ENCODE assay signal across 27 cellular contexts in genomic region chr1:2439369-2439768, GRCh38.
"Had no signal": no experiment of that assay in that cellular context is flagged by ENCODE, and none has a peak within 500 bp of the region (broad histone marks: within the 10 kb centered on the region; RNA-seq: fewer than 3 reads in every experiment).

No MANE protein-coding gene starts in this region.

- H3K4me3 ChIP-seq: heart right ventricle, psoas muscle, smooth muscle cell, stomach, tibial artery had no signal

- H3K4me2 ChIP-seq: smooth muscle cell had no signal

- H2AFZ ChIP-seq: parathyroid adenoma had no signal

- FAIRE-seq: astrocyte had no signal

- H3K27ac ChIP-seq: brain microvascular endothelial cell, heart right ventricle, parathyroid adenoma, psoas muscle, stomach, tibial artery had no signal

- H3K9ac ChIP-seq: parathyroid adenoma had no signal

- H3K36me3 ChIP-seq: brain microvascular endothelial cell, heart right ventricle, stomach, tibial artery had no signal

- DNase-seq: activated B cell treated with CpG ODN at 0.5 μM for 24 hours; activated CD4-positive, alpha-beta T cell treated with anti-CD3 and anti-CD28 coated beads, Interleukin-2, amount 50 U/mL, for 1 hour; activated CD8-positive, alpha-beta T cell treated with anti-CD3 and anti-CD28 coated beads for 36 hours; activated gamma-delta T cell treated with Interleukin-2 at 50 U/mL for 16 hours; activated naive CD4-positive, alpha-beta T cell treated with anti-CD3 and anti-CD28 coated beads, Interleukin-2, amount 50 U/mL, for 16 hours; activated T-cell treated with anti-CD3 and anti-CD28 coated beads, Interleukin-2, amount 50 U/mL, for 4 hours; amniotic stem cell; brain microvascular endothelial cell; caudate nucleus; endodermal cell; foreskin fibroblast; heart right ventricle; naive B cell; nephron progenitor cell; nucleus accumbens; psoas muscle; stimulated activated CD4-positive, alpha-beta T cell treated with anti-CD3 and anti-CD28 coated beads, Interleukin-1b, Interleukin-23, amount 100 ng/mL, for 48 hours; stimulated activated CD4-positive, alpha-beta T cell treated with anti-CD3 and anti-CD28 coated beads, Interleukin-4, amount 100 ng/mL, for 4 hours; stimulated activated CD8-positive, alpha-beta memory T cell treated with anti-CD3 and anti-CD28 coated beads, Interleukin-4, amount 100 ng/mL, for 48 hours; stomach; T1000; tibial artery had no signal

- H3K4me1 ChIP-seq: heart right ventricle, parathyroid adenoma had no signal

- H3K9me3 ChIP-seq: heart right ventricle, psoas muscle, stomach, tibial artery had no signal

- H3K79me2 ChIP-seq: parathyroid adenoma had no signal

- ATAC-seq: activated CD8-positive, alpha-beta T cell treated with anti-CD3 and anti-CD28 coated beads for 36 hours; activated T-cell treated with anti-CD3 and anti-CD28 coated beads, Interleukin-2, amount 50 U/mL, for 4 hours; activated T-helper 17 cell treated with anti-CD3 and anti-CD28 coated beads, Interleukin-2, amount 50 U/mL, for 72 hours; esophagus mucosa; heart right ventricle; psoas muscle had no signal
